ENCODE assay signal across 23 cellular contexts in the genomic region with DNA sequence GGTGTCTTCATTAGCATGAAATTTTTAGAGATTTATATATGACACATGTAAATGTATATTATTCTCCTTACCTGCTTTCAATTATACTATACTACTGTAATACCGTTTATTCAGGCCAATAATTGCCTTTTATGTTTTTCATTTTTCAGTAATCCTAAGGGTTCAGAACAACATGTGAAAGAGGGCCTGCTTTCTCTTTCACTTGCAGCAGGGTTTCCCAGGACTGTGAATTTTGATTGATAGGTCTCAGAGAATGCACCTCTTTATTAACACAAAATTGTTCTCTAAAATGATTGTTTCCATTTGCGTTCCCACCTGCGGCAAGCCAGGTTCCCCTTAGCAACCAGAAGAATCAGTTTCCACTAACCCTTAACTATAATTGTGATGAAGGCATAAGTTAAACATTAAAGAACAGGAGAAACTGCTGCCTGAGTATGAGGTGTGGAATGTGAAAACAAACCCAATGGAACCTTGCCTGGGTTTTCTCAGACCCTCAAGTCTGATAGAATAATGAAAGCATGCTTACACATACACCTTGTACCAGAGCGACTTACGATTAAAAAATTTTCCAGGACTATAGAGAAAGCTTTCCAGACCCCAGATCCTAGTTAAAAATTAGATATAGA.
DNase-seq lines count a peak whose midpoint lies in the region; ATAC-seq, FAIRE-seq and TF ChIP-seq lines count a peak whose summit lies in the region.
"Had no signal": no experiment of that assay in that cellular context is flagged by ENCODE, and none has a peak within 500 bp of the region (broad histone marks: within the 10 kb centered on the region; RNA-seq: fewer than 3 reads in every experiment).

No MANE protein-coding gene starts in this region.

- H3K9ac ChIP-seq in GM12878 (ENCODE audit: control insufficient read depth, insufficient read depth, low read length), result no peak overlapping the region
- H3K9ac ChIP-seq in mesenchymal stem cell (ENCODE audit: low read length), result no peak overlapping the region
- H3K9ac ChIP-seq in colonic mucosa (ENCODE audit: low read depth in 2 of 2, low read length in 2 of 2), result no peak overlapping the region

- no peak overlapping the region for H3K14ac ChIP-seq in mesenchymal stem cell (ENCODE audit: low read length in 2 of 2)

- FAIRE-seq in GM12878 (lab: Jason Lieb, UNC), result no peak
- FAIRE-seq: D721Med, GM12891 had no signal

- no peaks in the 10 kb centered on the region for H3K4me1 ChIP-seq in GM12878 (ENCODE audit: control insufficient read depth, insufficient read depth, low read length)
- no peaks in the 10 kb centered on the region for H3K4me1 ChIP-seq in mesenchymal stem cell (ENCODE audit: control insufficient read depth, insufficient read depth, low read depth, low read length)
- peaks cover 0 to 12% (median 0%) of the 10 kb centered on the region in 4 donors for H3K4me1 ChIP-seq in stomach
- H3K4me1 ChIP-seq in colonic mucosa, result no peaks in the 10 kb centered on the region
- H3K4me1 ChIP-seq: Peyer's patch had no signal

- H3K9me3 ChIP-seq in GM12878 (replicated peaks; ENCODE audit: control insufficient read depth, insufficient read depth, low read length), result no peaks in the 10 kb centered on the region
- H3K9me3 ChIP-seq in mesenchymal stem cell (ENCODE audit: control insufficient read depth, low read length), result no peaks in the 10 kb centered on the region
- H3K9me3 ChIP-seq in stomach, result no peaks in the 10 kb centered on the region
- H3K9me3 ChIP-seq in colonic mucosa, result no peaks in the 10 kb centered on the region
- H3K9me3 ChIP-seq: Peyer's patch had no signal

- TF ChIP-seq RAD21 in GM12878 (IDR thresholded peaks at IDR 0.05; ENCODE audit: insufficient read depth, low read depth, low read length), result no peak

- POLR2A ChIA-PET in GM12878 (lab: Charles Lee), result no interaction called here

- intact Hi-C loops in GM12878 (cut with micrococcal nuclease; ENCODE audit: unreplicated experiment) (no loop called here), stomach (cut with DNase I; ENCODE audit: low total_unique reads) (no loop called here), colonic mucosa (cut with DNase I) (no loop called here)

- in situ Hi-C loops in GM12878 (cut with MboI), result no loop called here

- no peaks in the 10 kb centered on the region for H3K79me1 ChIP-seq in mesenchymal stem cell (replicated peaks; ENCODE audit: low read length, poor library complexity, severe bottlenecking)

- H3K27ac ChIP-seq in GM12878 (ENCODE audit: control insufficient read depth, insufficient read depth) (no peak overlapping the region), mesenchymal stem cell (ENCODE audit: low read length, poor library complexity, severe bottlenecking) (peak overlapping the region; percentile 72), stomach (peak overlapping the region in 4 of 5 donors; percentile 23 to 59 (median 43)), colonic mucosa (no peak overlapping the region)
- H3K27ac ChIP-seq: brain microvascular endothelial cell, epithelial cell of prostate, Peyer's patch had no signal

- no peak overlapping the region for H2BK5ac ChIP-seq in mesenchymal stem cell (ENCODE audit: low read depth, low read length, poor library complexity, severe bottlenecking)

- H3K27me3 ChIP-seq in GM12878 (replicated peaks in 1 of 2; ENCODE audit: control insufficient read depth in 2 of 2, insufficient read depth in 2 of 2, low read length in 1 of 2), result no peaks in the 10 kb centered on the region
- H3K27me3 ChIP-seq in mesenchymal stem cell (ENCODE audit: control insufficient read depth in 1 of 2, insufficient read depth in 1 of 2, low read length in 2 of 2), result no peaks in the 10 kb centered on the region
- H3K27me3 ChIP-seq in stomach, result no peaks in the 10 kb centered on the region
- H3K27me3 ChIP-seq in colonic mucosa, result no peaks in the 10 kb centered on the region
- H3K27me3 ChIP-seq: brain microvascular endothelial cell, Peyer's patch had no signal

- no peaks in the 10 kb centered on the region for H4K20me1 ChIP-seq in GM12878 (ENCODE audit: control insufficient read depth, insufficient read depth)

- WGBS in GM12878 (ENCODE audit: insufficient coverage, insufficient replicate concordance, low lambda C conversion rate, missing lambda C conversion rate), result 30% methylated on average over 5 of the region's 5 CpGs
- WGBS in mesenchymal stem cell, result no CpG with 5 or more reads among the region's 5 CpGs
- 26 to 48% (median 42%) methylated on average over 5 of the region's 5 CpGs for WGBS in stomach, 5 donors

- H3K4me2 ChIP-seq in GM12878 (ENCODE audit: control insufficient read depth, insufficient read depth) (no peak overlapping the region), mesenchymal stem cell (ENCODE audit: low read length, poor library complexity, severe bottlenecking) (peak overlapping the region; percentile 33)

- no peak overlapping the region for H3K23ac ChIP-seq in mesenchymal stem cell (ENCODE audit: low read length in 2 of 2)

- H3K36me3 ChIP-seq in GM12878 (ENCODE audit: control insufficient read depth in 2 of 2, insufficient read depth in 2 of 2, low read length in 1 of 2) (no peaks in the 10 kb centered on the region), mesenchymal stem cell (ENCODE audit: control insufficient read depth in 1 of 2, insufficient read depth in 2 of 2, low read depth in 1 of 2, low read length in 2 of 2) (no peaks in the 10 kb centered on the region), stomach (no peaks in the 10 kb centered on the region), colonic mucosa (no peaks in the 10 kb centered on the region)
- H3K36me3 ChIP-seq: brain microvascular endothelial cell, Peyer's patch had no signal

- H3K18ac ChIP-seq in mesenchymal stem cell (ENCODE audit: low read depth in 1 of 2, low read length in 2 of 2), result no peak overlapping the region

- no peak overlapping the region for H2BK12ac ChIP-seq in mesenchymal stem cell (ENCODE audit: low read length in 2 of 2)

- RAD21 ChIA-PET in GM12878 (lab: Charles Lee; ENCODE audit: unreplicated experiment), result no interaction called here

- TF ChIP-seq EP300 in GM12878 (IDR thresholded peaks at IDR 0.05; ENCODE audit: borderline replicate concordance in 1 of 2, control insufficient read depth in 1 of 2, low read depth in 2 of 2, low read length in 2 of 2) (no peak), stomach (IDR thresholded peaks at IDR 0.05) (no peak)

- SMC1A ChIA-PET in GM12878 (lab: Charles Lee; ENCODE audit: uncharacterized antibody, unreplicated experiment), result no interaction called here

- TF ChIP-seq POLR2A in GM12878 (IDR thresholded peaks at IDR 0.05; ENCODE audit: low read depth, low read length), result no peak
- no peak for TF ChIP-seq POLR2A in stomach (IDR thresholded peaks at IDR 0.05)

- H4K91ac ChIP-seq in mesenchymal stem cell (ENCODE audit: low read length), result no peak overlapping the region

- no peak overlapping the region for H3K4ac ChIP-seq in mesenchymal stem cell (ENCODE audit: low read depth in 1 of 2, low read length in 2 of 2)

- H2BK120ac ChIP-seq in mesenchymal stem cell (ENCODE audit: low read depth, low read length), result no peak overlapping the region

- H3K79me2 ChIP-seq in GM12878 (ENCODE audit: control insufficient read depth, insufficient read depth, low read length), result no peaks in the 10 kb centered on the region

- H4K8ac ChIP-seq in mesenchymal stem cell (ENCODE audit: low read length), result no peak overlapping the region

- H3K4me3 ChIP-seq in GM12878 (no peak overlapping the region), mesenchymal stem cell (ENCODE audit: insufficient read depth in 1 of 2, low read depth in 1 of 2, low read length in 2 of 2) (no peak overlapping the region), stomach (peak overlapping the region in 1 of 4 donors; percentile 4), colonic mucosa (no peak overlapping the region)
- H3K4me3 ChIP-seq: Peyer's patch had no signal

- ATAC-seq in GM12878 (no peak), HG02642 (IDR thresholded peaks at IDR 0.05; ENCODE audit: poor library complexity, unreplicated experiment) (no peak)
- ATAC-seq: natural killer cell, WTC11 had no signal

- no TSS peak for BruUV-seq in GM12878 (replicated peaks; lab: Mats Ljungman, UMichigan)

- DNase-seq in M059J (ENCODE audit: low read depth) (peak; percentile 6), GM12878 (ENCODE audit: low read depth, low spot score) (no peak), mesenchymal stem cell (no peak), stomach (no peak), colonic mucosa (no peak)
- no peak for DNase-seq in stimulated activated CD4-positive, alpha-beta T cell treated with anti-CD3 and anti-CD28 coated beads, Interleukin-4, amount 100 ng/mL, for 1 hour
- DNase-seq: activated CD4-positive, alpha-beta T cell treated with anti-CD3 and anti-CD28 coated beads, Interleukin-2, amount 50 U/mL, for 1 hour; activated naive CD4-positive, alpha-beta T cell; activated T-cell treated with anti-CD3 and anti-CD28 coated beads, Interleukin-2, amount 50 U/mL, for 48 hours; brain microvascular endothelial cell; effector CD4-positive, alpha-beta T cell; head of caudate nucleus; natural killer cell; NCI-H510A; Peyer's patch; retina; substantia nigra; T1000 had no signal

- CTCF ChIA-PET in GM12878 (lab: Yijun Ruan, JAX), result no interaction called here

- no peak overlapping the region for H2AK5ac ChIP-seq in mesenchymal stem cell (ENCODE audit: low read length, severe bottlenecking)

- no peak overlapping the region for H2BK15ac ChIP-seq in mesenchymal stem cell (ENCODE audit: low read depth, poor library complexity, severe bottlenecking)

- no peak overlapping the region for H2AFZ ChIP-seq in GM12878 (ENCODE audit: control insufficient read depth, low read depth, low read length)
- H2AFZ ChIP-seq in mesenchymal stem cell (ENCODE audit: low read depth, low read length), result no peak overlapping the region

- TF ChIP-seq CTCF in GM12878 (IDR thresholded peaks at IDR 0.05 in 2 of 3, conservative IDR thresholded peaks at IDR 0.05 in 1 of 3; ENCODE audit: control insufficient read depth in 2 of 3, extremely low read depth in 1 of 3, insufficient read depth in 1 of 3, low read depth in 3 of 3, low read length in 3 of 3) (no peak), stomach (IDR thresholded peaks at IDR 0.05) (no peak), colonic mucosa (IDR thresholded peaks at IDR 0.05) (no peak)

TF ChIP-seq in GM12878, 131 proteins besides CTCF, POLR2A, EP300 and RAD21 (continues in another document):
- no peak for TF ChIP-seq YY1 (IDR thresholded peaks at IDR 0.05; ENCODE audit: low read depth, low read length)
- TF ChIP-seq, protein P1, sequence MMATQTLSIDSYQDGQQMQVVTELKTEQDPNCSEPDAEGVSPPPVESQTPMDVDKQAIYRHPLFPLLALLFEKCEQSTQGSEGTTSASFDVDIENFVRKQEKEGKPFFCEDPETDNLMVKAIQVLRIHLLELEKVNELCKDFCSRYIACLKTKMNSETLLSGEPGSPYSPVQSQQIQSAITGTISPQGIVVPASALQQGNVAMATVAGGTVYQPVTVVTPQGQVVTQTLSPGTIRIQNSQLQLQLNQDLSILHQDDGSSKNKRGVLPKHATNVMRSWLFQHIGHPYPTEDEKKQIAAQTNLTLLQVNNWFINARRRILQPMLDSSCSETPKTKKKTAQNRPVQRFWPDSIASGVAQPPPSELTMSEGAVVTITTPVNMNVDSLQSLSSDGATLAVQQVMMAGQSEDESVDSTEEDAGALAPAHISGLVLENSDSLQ (IDR thresholded peaks at IDR 0.05), result peak; percentile 17; the same call in 1 of the 2 replicates

Comparison
In these comparisons a context has a peak if more than half of its experiments do, and no peak if none do; other contexts are left out.
1. H3K27ac ChIP-seq: peak in mesenchymal stem cell (single experiment) and stomach (4 of 5); none in GM12878 (single experiment) and colonic mucosa (single experiment).